27 cellular contexts compared by ENCODE assay signal in genomic region chr5:95531491-95531890, GRCh38.
"Had no signal": no experiment of that assay in that cellular context is flagged by ENCODE, and none has a peak within 500 bp of the region (broad histone marks: within the 10 kb centered on the region; RNA-seq: fewer than 3 reads in every experiment).

No MANE protein-coding gene starts in this region.

- FAIRE-seq: small intestine had no signal

- H3K27me3 ChIP-seq: adrenal gland, ascending aorta, brain microvascular endothelial cell, dorsolateral prefrontal cortex, pancreas, tibial nerve had no signal

- H3K27me3 Mint-ChIP-seq: activated naive CD8-positive, alpha-beta T cell treated with anti-CD3 and anti-CD28 coated beads for 36 hours; naive B cell had no signal

- H3K4me1 ChIP-seq: ascending aorta, pancreas, prostate gland had no signal

- H3K9me3 ChIP-seq: adrenal gland, ascending aorta, left ventricle myocardium inferior, pancreas, prostate gland, tibial nerve had no signal

- H3K36me3 ChIP-seq: prostate gland had no signal

- ATAC-seq: pancreas, sciatic nerve had no signal

- DNase-seq: activated CD4-positive, alpha-beta T cell treated with anti-CD3 and anti-CD28 coated beads for 48 hours; activated CD4-positive, alpha-beta T cell treated with anti-CD3 and anti-CD28 coated beads, Interleukin-2, amount 50 U/mL, for 48 hours; activated CD8-positive, alpha-beta memory T cell treated with anti-CD3 and anti-CD28 coated beads for 24 hours; activated effector memory CD4-positive, alpha-beta T cell treated with anti-CD3 and anti-CD28 coated beads, Interleukin-2, amount 50 U/mL, for 16 hours; activated naive CD4-positive, alpha-beta T cell treated with anti-CD3 and anti-CD28 coated beads for 36 hours; activated naive CD8-positive, alpha-beta T cell treated with anti-CD3 and anti-CD28 coated beads for 36 hours; adrenal gland; brain microvascular endothelial cell; dorsolateral prefrontal cortex; effector memory CD4-positive, alpha-beta T cell; left ventricle myocardium inferior; naive B cell; pancreas; retina; small intestine; stimulated activated CD4-positive, alpha-beta T cell treated with anti-CD3 and anti-CD28 coated beads, Interleukin-2, amount 100 ng/mL, for 24 hours; stimulated activated naive CD4-positive, alpha-beta T cell had no signal

- H3K4me3 ChIP-seq: adrenal gland, ascending aorta, coronary artery, dorsolateral prefrontal cortex, left ventricle myocardium inferior, lung, pancreas, prostate gland, tibial nerve had no signal

- H3K27ac ChIP-seq: adrenal gland, ascending aorta, coronary artery, left ventricle myocardium inferior, pancreas, prostate gland, VCaP had no signal

- H3K9me3 Mint-ChIP-seq: activated naive CD4-positive, alpha-beta T cell treated with anti-CD3 and anti-CD28 coated beads for 36 hours; activated naive CD8-positive, alpha-beta T cell treated with anti-CD3 and anti-CD28 coated beads for 36 hours; activated T-helper 1 cell treated with anti-CD3 and anti-CD28 coated beads, Interleukin-12 subunit alpha, Interleukin-12 subunit beta, Interleukin-2, Interleukin-4 antibody, amounts not matched to agents 30 ng/mL and 10 ng/mL and 1 ng/mL, durations not matched to agents 14 hours and 24 hours and 36 hours; mesothelial cell of epicardium; naive B cell; T-helper 2 cell treated with Interferon-gamma antibody and Interleukin-4, amounts not matched to agents 5 μg/mL and 100 μg/mL, for 36 hours had no signal

- H3K4me3 Mint-ChIP-seq: activated naive CD4-positive, alpha-beta T cell treated with anti-CD3 and anti-CD28 coated beads for 36 hours; activated naive CD8-positive, alpha-beta T cell treated with anti-CD3 and anti-CD28 coated beads for 36 hours; activated T-helper 1 cell treated with anti-CD3 and anti-CD28 coated beads, Interleukin-12 subunit alpha, Interleukin-12 subunit beta, Interleukin-2, Interleukin-4 antibody, amounts not matched to agents 30 ng/mL and 10 ng/mL and 1 ng/mL, durations not matched to agents 14 hours and 24 hours and 36 hours; mesothelial cell of epicardium; naive B cell; T-helper 2 cell treated with Interferon-gamma antibody and Interleukin-4, amounts not matched to agents 5 μg/mL and 100 μg/mL, for 36 hours had no signal

- H3K27ac Mint-ChIP-seq: activated naive CD4-positive, alpha-beta T cell treated with anti-CD3 and anti-CD28 coated beads for 36 hours; activated naive CD8-positive, alpha-beta T cell treated with anti-CD3 and anti-CD28 coated beads for 36 hours; activated T-helper 1 cell treated with anti-CD3 and anti-CD28 coated beads, Interleukin-12 subunit alpha, Interleukin-12 subunit beta, Interleukin-2, Interleukin-4 antibody, amounts not matched to agents 30 ng/mL and 10 ng/mL and 1 ng/mL, durations not matched to agents 14 hours and 24 hours and 36 hours; mesothelial cell of epicardium; naive B cell; T-helper 2 cell treated with Interferon-gamma antibody and Interleukin-4, amounts not matched to agents 5 μg/mL and 100 μg/mL, for 36 hours had no signal
